ENCODE assay signal across 1 cellular context in genomic region chr10:119362122-119362521, GRCh38.
A peak's percentile ranks its signal among the peaks of the same experiment; 100 is the strongest.
TF ChIP-seq lines count a peak whose summit lies in the region.

No MANE protein-coding gene starts in this region.

TF ChIP-seq in HepG2, 621 proteins besides CTCF, POLR2A, EP300 and RAD21 (continued from another document and continues in another):
- no peak for TF ChIP-seq ZNF704 (CRISPR knock-in tag; IDR thresholded peaks at IDR 0.05; ENCODE audit: borderline replicate concordance)
- TF ChIP-seq FOXK2 (IDR thresholded peaks at IDR 0.05) = no peak
- TF ChIP-seq ZNF883 (CRISPR knock-in tag; IDR thresholded peaks at IDR 0.05; ENCODE audit: not compliant biosample characterization) = no peak
- TF ChIP-seq ZNF557 (CRISPR knock-in tag; IDR thresholded peaks at IDR 0.05) = no peak
- no peak for TF ChIP-seq IRF2 (CRISPR knock-in tag; IDR thresholded peaks at IDR 0.05)
- TF ChIP-seq TFAP4 (IDR thresholded peaks at IDR 0.05; ENCODE audit: borderline replicate concordance, low read depth) = no peak
- TF ChIP-seq ZNF652 (CRISPR knock-in tag; IDR thresholded peaks at IDR 0.05; ENCODE audit: borderline replicate concordance, low read depth) = no peak
- no peak for TF ChIP-seq TRIM24 (CRISPR knock-in tag; IDR thresholded peaks at IDR 0.05)
- TF ChIP-seq FOXA1 (IDR thresholded peaks at IDR 0.05) = no peak
- TF ChIP-seq FOXA1 (CRISPR knock-in tag; IDR thresholded peaks at IDR 0.05) = peak; percentile 54; the same call in 1 of the 2 replicates
- no peak for TF ChIP-seq GZF1 (CRISPR knock-in tag; IDR thresholded peaks at IDR 0.05)
- TF ChIP-seq ZMYM3 (CRISPR knock-in tag; IDR thresholded peaks at IDR 0.05) = no peak
- TF ChIP-seq RERE (CRISPR knock-in tag; IDR thresholded peaks at IDR 0.05; ENCODE audit: low read depth) = no peak
- TF ChIP-seq ZNF383 (CRISPR knock-in tag; IDR thresholded peaks at IDR 0.05; ENCODE audit: borderline replicate concordance) = no peak
- no peak for TF ChIP-seq BORCS8-MEF2B (CRISPR knock-in tag; IDR thresholded peaks at IDR 0.05)
- TF ChIP-seq THAP11 (CRISPR knock-in tag; IDR thresholded peaks at IDR 0.05) = peak; percentile 30; the same call in 1 of the 2 replicates
- no peak for TF ChIP-seq MTA3 (CRISPR knock-in tag; IDR thresholded peaks at IDR 0.05)
- no peak for TF ChIP-seq ZNF724P (CRISPR knock-in tag; IDR thresholded peaks at IDR 0.05; ENCODE audit: borderline replicate concordance)
- no peak for TF ChIP-seq ZNF101 (CRISPR knock-in tag; IDR thresholded peaks at IDR 0.05; ENCODE audit: borderline replicate concordance, low read depth)
- no peak for TF ChIP-seq DNMT3B (CRISPR knock-in tag; conservative IDR thresholded peaks at IDR 0.05)
- peak; percentile 52; the same call in 1 of the 2 replicates for TF ChIP-seq IKZF5 (CRISPR knock-in tag; IDR thresholded peaks at IDR 0.05)
- TF ChIP-seq IKZF1 (IDR thresholded peaks at IDR 0.05) = no peak
- no peak for TF ChIP-seq POLR2G (IDR thresholded peaks at IDR 0.05; ENCODE audit: low read depth, low read length)
- TF ChIP-seq ZNF251 (CRISPR knock-in tag; IDR thresholded peaks at IDR 0.05) = no peak
- TF ChIP-seq DPF2 (CRISPR knock-in tag; IDR thresholded peaks at IDR 0.05; ENCODE audit: borderline replicate concordance, low read depth) = no peak
- TF ChIP-seq ZNF350 (CRISPR knock-in tag; IDR thresholded peaks at IDR 0.05; ENCODE audit: borderline replicate concordance, low read depth) = peak; percentile 43; the same call in 1 of the 2 replicates
- TF ChIP-seq NFKB2 (CRISPR knock-in tag; IDR thresholded peaks at IDR 0.05; ENCODE audit: borderline replicate concordance) = no peak
- TF ChIP-seq GTF3A (CRISPR knock-in tag; conservative IDR thresholded peaks at IDR 0.05) = no peak
- TF ChIP-seq IKZF4 (CRISPR knock-in tag; IDR thresholded peaks at IDR 0.05; ENCODE audit: borderline replicate concordance, low read depth, not compliant biosample characterization) = no peak
- no peak for TF ChIP-seq RFX1 (IDR thresholded peaks at IDR 0.05)
- no peak for TF ChIP-seq CCDC6 (CRISPR knock-in tag; IDR thresholded peaks at IDR 0.05)
- TF ChIP-seq HNF1B (CRISPR knock-in tag; IDR thresholded peaks at IDR 0.05) = peak; percentile 63; the same call in 1 of the 2 replicates
- TF ChIP-seq ZFP62 (CRISPR knock-in tag; IDR thresholded peaks at IDR 0.05) = no peak
- peak; percentile 76; the same call in 1 of the 2 replicates for TF ChIP-seq THRA (CRISPR knock-in tag; IDR thresholded peaks at IDR 0.05; ENCODE audit: borderline replicate concordance)
- no peak for TF ChIP-seq ZNF703 (CRISPR knock-in tag; IDR thresholded peaks at IDR 0.05; ENCODE audit: borderline replicate concordance)
- TF ChIP-seq ZNF546 (CRISPR knock-in tag; conservative IDR thresholded peaks at IDR 0.05) = no peak
- TF ChIP-seq E2F5 (CRISPR knock-in tag; conservative IDR thresholded peaks at IDR 0.05) = no peak
- TF ChIP-seq SOX5 (CRISPR knock-in tag; IDR thresholded peaks at IDR 0.05; ENCODE audit: borderline replicate concordance) = peak; percentile 62; the same call in 1 of the 2 replicates
- TF ChIP-seq ZNF121 (CRISPR knock-in tag; IDR thresholded peaks at IDR 0.05) = no peak
- no peak for TF ChIP-seq FOXP1 (IDR thresholded peaks at IDR 0.05)
- peak; percentile 72 for TF ChIP-seq FOXP1 (CRISPR knock-in tag; IDR thresholded peaks at IDR 0.05)
- TF ChIP-seq SKIL (CRISPR knock-in tag; IDR thresholded peaks at IDR 0.05; ENCODE audit: borderline replicate concordance) = no peak
- no peak for TF ChIP-seq SP140L (CRISPR knock-in tag; IDR thresholded peaks at IDR 0.05; ENCODE audit: borderline replicate concordance)
- no peak for TF ChIP-seq DBP (CRISPR knock-in tag; IDR thresholded peaks at IDR 0.05; ENCODE audit: not compliant biosample characterization)
- peak; percentile 62; the same call in 1 of the 2 replicates for TF ChIP-seq SALL1 (CRISPR knock-in tag; IDR thresholded peaks at IDR 0.05)
- TF ChIP-seq ZBTB33 (CRISPR knock-in tag; IDR thresholded peaks at IDR 0.05) = no peak
- no peak for TF ChIP-seq HMG20B (CRISPR knock-in tag; conservative IDR thresholded peaks at IDR 0.05)
- no peak for TF ChIP-seq ZNF382 (CRISPR knock-in tag; IDR thresholded peaks at IDR 0.05; ENCODE audit: borderline replicate concordance)
- TF ChIP-seq ZNF362 (CRISPR knock-in tag; IDR thresholded peaks at IDR 0.05; ENCODE audit: borderline replicate concordance) = no peak
